In genomic region chr11:12787847-12788246, GRCh38 we compare ENCODE assay signal across 20 cellular contexts.
DNase-seq lines count a peak whose midpoint lies in the region; ATAC-seq, FAIRE-seq and TF ChIP-seq lines count a peak whose summit lies in the region.
"Had no signal": no experiment of that assay in that cellular context is flagged by ENCODE, and none has a peak within 500 bp of the region (broad histone marks: within the 10 kb centered on the region; RNA-seq: fewer than 3 reads in every experiment).

No MANE protein-coding gene starts in this region.

- H3K9me3 Mint-ChIP-seq in chondrocyte (ENCODE audit: low read depth) = no peaks in the 10 kb centered on the region
- H3K9me3 Mint-ChIP-seq: natural killer cell; stimulated activated effector memory CD8-positive, alpha-beta T cell treated with anti-CD3 and anti-CD28 coated beads, Interleukin-12 subunit alpha, Interleukin-12 subunit beta, amount 100 ng/mL, for 72 hours had no signal

- H3K27me3 ChIP-seq in MG63 = no peaks in the 10 kb centered on the region
- H3K27me3 ChIP-seq in right lobe of liver = no peaks in the 10 kb centered on the region
- H3K27me3 ChIP-seq: cardiac muscle cell, left lung, right atrium auricular region, vagina had no signal

- TF ChIP-seq EP300 in A549 (IDR thresholded peaks at IDR 0.05) = no peak

- peaks cover 69% of the 10 kb centered on the region for H3K4me1 ChIP-seq in A549
- peaks cover 0 to 3% (median 0%) of the 10 kb centered on the region in 4 donors for H3K4me1 ChIP-seq in right lobe of liver
- H3K4me1 ChIP-seq: left lung, vagina had no signal

- TF ChIP-seq RAD21 in A549 (conservative IDR thresholded peaks at IDR 0.05 in 1 of 2, IDR thresholded peaks at IDR 0.05 in 1 of 2) = no peak

- H3K27ac ChIP-seq in A549 (peak overlapping the region; percentile 10 to 73; a peak in 3 of 6 replicates), right lobe of liver (no peak overlapping the region)
- H3K27ac ChIP-seq: left lung, right atrium auricular region, vagina had no signal

- 64% methylated on average over 9 of the region's 9 CpGs for WGBS in A549 (ENCODE audit: missing lambda C conversion rate)
- 60% methylated on average over 8 of the region's 9 CpGs for WGBS in right lobe of liver (ENCODE audit: insufficient coverage, low coverage, low lambda C conversion rate, missing lambda C conversion rate)

- H3K9me3 ChIP-seq in A549 (no peaks in the 10 kb centered on the region), MG63 (no peaks in the 10 kb centered on the region), right lobe of liver (no peaks in the 10 kb centered on the region)
- H3K9me3 ChIP-seq: left lung, right atrium auricular region, vagina had no signal

- H3K4me1 Mint-ChIP-seq in chondrocyte (ENCODE audit: low read depth) = peaks cover 67% of the 10 kb centered on the region
- H3K4me1 Mint-ChIP-seq: natural killer cell; stimulated activated effector memory CD8-positive, alpha-beta T cell treated with anti-CD3 and anti-CD28 coated beads, Interleukin-12 subunit alpha, Interleukin-12 subunit beta, amount 100 ng/mL, for 72 hours had no signal

- intact Hi-C loops in right lobe of liver (cut with DNase I) = no loop called here

- CTCF ChIA-PET in A549 (lab: Yijun Ruan, JAX) = interaction anchor here (0.6 to 1.3 kb wide), 5 partner anchors 9 to 502 kb away, joined by 3 to 4 read pairs (median 3); no protein-coding TSS in a partner anchor

- H3K36me3 Mint-ChIP-seq in chondrocyte (ENCODE audit: low read depth) = peaks cover 2% of the 10 kb centered on the region
- H3K36me3 Mint-ChIP-seq: natural killer cell; stimulated activated effector memory CD8-positive, alpha-beta T cell treated with anti-CD3 and anti-CD28 coated beads, Interleukin-12 subunit alpha, Interleukin-12 subunit beta, amount 100 ng/mL, for 72 hours had no signal

- DNase-seq in A549 (ENCODE audit: low read depth in 1 of 2, low spot score in 1 of 2) = no peak
- DNase-seq in MG63 = peak; percentile 66
- no peak for DNase-seq in chondrocyte (ENCODE audit: low spot score)
- DNase-seq in kidney tubule cell (ENCODE audit: low spot score) = peak; percentile 63
- DNase-seq in iPS-NIHi7 (ENCODE audit: extremely low spot score) = no peak
- DNase-seq in right lobe of liver = no peak
- DNase-seq in HPDE6-E6E7 (ENCODE audit: extremely low spot score) = no peak
- no peak for DNase-seq in HuH-7.5 (ENCODE audit: low spot score)
- DNase-seq: activated CD8-positive, alpha-beta memory T cell treated with anti-CD3 and anti-CD28 coated beads for 24 hours; activated gamma-delta T cell treated with Interleukin-2 at 50 U/mL for 16 hours; left lung; natural killer cell; NCI-H1048; NCI-H2227 treated with DMSO at 0.1 percent for 48 hours had no signal

- no peak for FAIRE-seq in A549 (lab: Jason Lieb, UNC)
- FAIRE-seq: A204.1, HepG2 had no signal

- H3K4me3 Mint-ChIP-seq in chondrocyte (ENCODE audit: unreplicated experiment) = peak overlapping the region; percentile 54
- H3K4me3 Mint-ChIP-seq: natural killer cell; stimulated activated effector memory CD8-positive, alpha-beta T cell treated with anti-CD3 and anti-CD28 coated beads, Interleukin-12 subunit alpha, Interleukin-12 subunit beta, amount 100 ng/mL, for 72 hours had no signal

- H3K36me3 ChIP-seq in MG63 (peaks cover 20% of the 10 kb centered on the region), right lobe of liver (no peaks in the 10 kb centered on the region)
- H3K36me3 ChIP-seq: cardiac muscle cell, left lung, right atrium auricular region, vagina had no signal

- ATAC-seq in A549 (peak in 1 of 2 experiments; percentile 9; a peak in 1 of 6 replicates), right lobe of liver (no peak)
- ATAC-seq: HepG2; left lung; natural killer cell; stimulated activated effector memory CD8-positive, alpha-beta T cell treated with anti-CD3 and anti-CD28 coated beads, Interleukin-12 subunit alpha, Interleukin-12 subunit beta, amount 100 ng/mL, for 72 hours had no signal

- TF ChIP-seq CTCF in A549 (IDR thresholded peaks at IDR 0.05) (no peak), chondrocyte (IDR thresholded peaks at IDR 0.05) (no peak), right lobe of liver (IDR thresholded peaks at IDR 0.05) (no peak)

- TF ChIP-seq POLR2A in A549 (IDR thresholded peaks at IDR 0.05; ENCODE audit: low read length) (no peak), right lobe of liver (IDR thresholded peaks at IDR 0.05) (no peak)

- peak overlapping the region; percentile 49 for H3K4me2 ChIP-seq in A549

- H3K4me3 ChIP-seq in A549 (no peak overlapping the region), MG63 (no peak overlapping the region), right lobe of liver (no peak overlapping the region)
- H3K4me3 ChIP-seq: cardiac muscle cell, left lung, right atrium auricular region, vagina had no signal

- no peaks in the 10 kb centered on the region for H3K27me3 Mint-ChIP-seq in chondrocyte (ENCODE audit: low read depth)

- POLR2A ChIA-PET in A549 (lab: Yijun Ruan, JAX) = interaction anchor here (0.7 kb wide), 1 partner anchor 95 kb away, joined by 4 read pairs; no protein-coding TSS in a partner anchor

- peak overlapping the region; percentile 91 for H3K27ac Mint-ChIP-seq in chondrocyte (ENCODE audit: unreplicated experiment)
- H3K27ac Mint-ChIP-seq: natural killer cell; stimulated activated effector memory CD8-positive, alpha-beta T cell treated with anti-CD3 and anti-CD28 coated beads, Interleukin-12 subunit alpha, Interleukin-12 subunit beta, amount 100 ng/mL, for 72 hours had no signal

TF ChIP-seq in A549, 52 proteins besides CTCF, POLR2A, EP300 and RAD21:
- TF ChIP-seq RARB (CRISPR knock-in tag; IDR thresholded peaks at IDR 0.05) (no peak), RFX5 (IDR thresholded peaks at IDR 0.05) (no peak), HOXB5 (CRISPR knock-in tag; IDR thresholded peaks at IDR 0.05) (no peak), KDM5A (IDR thresholded peaks at IDR 0.05) (no peak), BHLHE40 (IDR thresholded peaks at IDR 0.05; ENCODE audit: low read depth, low read length) (no peak), ESRRA (IDR thresholded peaks at IDR 0.05; ENCODE audit: borderline replicate concordance, low read length) (no peak), EHMT2 (IDR thresholded peaks at IDR 0.05; ENCODE audit: low read depth) (no peak), CEBPB (IDR thresholded peaks at IDR 0.05) (no peak), HES2 (IDR thresholded peaks at IDR 0.05) (no peak), KDM1A (IDR thresholded peaks at IDR 0.05; ENCODE audit: low read depth) (no peak), PHF8 (IDR thresholded peaks at IDR 0.05; ENCODE audit: borderline replicate concordance, low read depth) (no peak), JUN (IDR thresholded peaks at IDR 0.05) (no peak)

Comparison
In these comparisons a context has a peak if more than half of its experiments do, and no peak if none do; other contexts are left out.
1. DNase-seq: peak in MG63 (single experiment) and kidney tubule cell (single experiment); none in A549 (0 of 2), chondrocyte (single experiment), iPS-NIHi7 (single experiment), right lobe of liver (0 of 3), HPDE6-E6E7 (single experiment) and HuH-7.5 (single experiment).
2. H3K27ac ChIP-seq: peak in A549 (2 of 2); none in right lobe of liver (0 of 3).